Comparison of ENCODE assay signal across 6 cellular contexts in the genomic region with DNA sequence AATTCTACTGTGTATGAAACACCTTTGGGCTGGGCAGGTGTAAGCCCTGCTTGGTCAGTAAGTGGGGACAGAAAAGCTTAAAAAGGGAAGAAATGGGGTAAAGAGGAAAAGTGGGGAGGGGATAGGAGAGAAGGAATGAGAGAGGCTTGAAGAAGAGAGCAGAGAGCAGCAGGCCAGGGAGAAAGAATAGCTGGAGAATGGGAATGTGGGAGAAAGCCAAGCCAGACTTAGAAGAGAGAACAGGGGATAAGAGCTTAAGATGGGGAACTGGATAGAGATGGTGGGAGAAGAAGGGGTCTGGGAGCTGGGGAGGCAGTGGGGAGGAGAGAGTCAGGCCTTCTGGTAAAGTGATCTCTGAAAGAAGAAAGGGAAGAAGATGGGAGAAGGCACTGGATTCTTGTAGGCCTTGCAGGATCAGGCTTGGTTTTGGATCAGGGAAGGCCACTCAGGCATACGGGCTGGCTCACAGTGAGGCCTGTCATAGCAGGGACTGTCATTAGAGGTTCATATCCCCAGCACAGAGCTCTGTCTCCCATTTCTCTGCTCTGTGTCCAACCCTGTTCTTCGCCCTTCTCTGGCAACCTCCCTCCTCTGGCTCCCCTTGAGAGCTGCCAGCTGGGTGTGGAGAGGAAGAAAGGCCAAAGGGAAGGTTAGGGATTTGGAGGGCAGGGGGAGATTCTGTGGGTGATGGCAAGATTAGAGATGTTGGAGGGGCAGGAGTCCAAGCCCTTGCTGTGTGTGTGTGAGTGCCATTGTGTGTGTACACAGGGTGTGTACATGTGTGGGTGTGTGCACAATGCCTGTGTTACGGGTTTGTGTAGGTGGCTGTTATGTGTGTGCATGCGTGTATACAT. TPM values are rescaled to one million over a fixed set of nuclear protein-coding genes. Genes with fewer than 3 reads are reported as not detected.
DNase-seq lines count a peak whose midpoint lies in the region; ATAC-seq and TF ChIP-seq lines count a peak whose summit lies in the region.

No MANE protein-coding gene starts in this region.

- intact Hi-C loops in lower lobe of right lung (cut with DNase I) = no loop called here

- ATAC-seq in lower lobe of right lung (no peak), HG02610 (IDR thresholded peaks at IDR 0.05; ENCODE audit: unreplicated experiment) (no peak), HG02885 (IDR thresholded peaks at IDR 0.05; ENCODE audit: poor library complexity, unreplicated experiment) (no peak)

- no peaks in the 10 kb centered on the region for H3K9me3 ChIP-seq in BE2C
- H3K9me3 ChIP-seq in SK-N-MC (ENCODE audit: low read depth, low read length) = no peaks in the 10 kb centered on the region
- H3K9me3 ChIP-seq in lower lobe of right lung = no peaks in the 10 kb centered on the region

- no peaks in the 10 kb centered on the region for H3K27me3 ChIP-seq in BE2C
- no peaks in the 10 kb centered on the region for H3K27me3 ChIP-seq in lower lobe of right lung (ENCODE audit: low read depth)

- peak overlapping the region; percentile 7 for H3K9ac ChIP-seq in SK-N-MC (ENCODE audit: insufficient read length)

- no peak for DNase-seq in BE2C
- no peak for DNase-seq in SK-N-MC (ENCODE audit: low read depth, low spot score)
- no peak for DNase-seq in lower lobe of right lung
- no peak for DNase-seq in NCI-H2171 treated with DMSO at 0.1 percent for 48 hours (lab: John Stamatoyannopoulos, UW)

- peaks cover 6% of the 10 kb centered on the region; the same call in 1 of the 2 replicates for H3K4me1 ChIP-seq in BE2C
- peaks cover 60% of the 10 kb centered on the region for H3K4me1 ChIP-seq in lower lobe of right lung

- H3K4me3 ChIP-seq in BE2C (ENCODE audit: low read depth, low read length) = peak overlapping the region; percentile 60
- H3K4me3 ChIP-seq in SK-N-MC = peak overlapping the region; percentile 83
- H3K4me3 ChIP-seq in lower lobe of right lung = no peak overlapping the region

- H3K27ac ChIP-seq in SK-N-MC = peak overlapping the region; percentile 6; the same call in 1 of the 2 replicates
- H3K27ac ChIP-seq in lower lobe of right lung = peak overlapping the region; percentile 65

- H3K36me3 ChIP-seq in BE2C (no peaks in the 10 kb centered on the region), SK-N-MC (ENCODE audit: insufficient read depth, low read length) (no peaks in the 10 kb centered on the region), lower lobe of right lung (no peaks in the 10 kb centered on the region)

- TF ChIP-seq CTCF in BE2C (IDR thresholded peaks at IDR 0.05; ENCODE audit: low read depth, low read length) (no peak), lower lobe of right lung (IDR thresholded peaks at IDR 0.05) (no peak)

RNA-seq across cellular contexts. Expression of a gene that starts 9.3 kb away (rescaled TPM):
- 191 TPM for polyA plus RNA-seq in BE2C (2012; ENCODE audit: insufficient read depth, insufficient read length, low read depth)
- total RNA-seq in lower lobe of right lung = 21.6 TPM

RNA-seq across cellular contexts. Expression of a gene that starts 11.2 kb away (rescaled TPM):
- 362 TPM for polyA plus RNA-seq in BE2C (2012; ENCODE audit: insufficient read depth, insufficient read length, low read depth)
- 153 TPM for total RNA-seq in lower lobe of right lung

RNA-seq across cellular contexts. Expression of a gene that starts 18.3 kb away (rescaled TPM):
- polyA plus RNA-seq in BE2C (2012; ENCODE audit: insufficient read depth, insufficient read length, low read depth) = 61.3 TPM
- total RNA-seq in lower lobe of right lung = 69.7 TPM

RNA-seq across cellular contexts. Expression of a gene that starts 25.3 kb away (rescaled TPM):
- polyA plus RNA-seq in BE2C (2012; ENCODE audit: insufficient read depth, insufficient read length, low read depth) = 90.5 TPM
- total RNA-seq in lower lobe of right lung = 9.5 TPM

RNA-seq across cellular contexts. Expression of a gene that starts 37.5 kb away (rescaled TPM):
- 13.5 TPM for polyA plus RNA-seq in BE2C (2012; ENCODE audit: insufficient read depth, insufficient read length, low read depth)
- total RNA-seq in lower lobe of right lung = 2.7 TPM
